8 cellular contexts compared by ENCODE assay signal in genomic region chr9:35111006-35111933, GRCh38. TPM values are rescaled to one million over a fixed set of nuclear protein-coding genes. Genes with fewer than 3 reads are reported as not detected.
DNase-seq lines count a peak whose midpoint lies in the region; ATAC-seq and FAIRE-seq lines count a peak whose summit lies in the region.

No MANE protein-coding gene starts in this region.

- peak; percentile 71 for ATAC-seq in GM21390 (IDR thresholded peaks at IDR 0.05; ENCODE audit: unreplicated experiment)

- FAIRE-seq in endometrium (lab: Jason Lieb, UNC): peak; percentile 31

- peak; percentile 96 for DNase-seq in COLO668 (lab: John Stamatoyannopoulos, UW; ENCODE audit: unreplicated experiment)
- peak in 75 of 76 experiments; percentile 36 to 99 (median 96) for DNase-seq in HUDEP-2 (lab: John Stamatoyannopoulos, UW; ENCODE audit: unreplicated experiment in 76 of 76)
- DNase-seq in NOMO-1 treated with dmso at 0.1 percent for 144 hours (lab: John Stamatoyannopoulos, UW; ENCODE audit: unreplicated experiment): peak; percentile 98
- peak; percentile 92 for DNase-seq in activated CD8-positive, alpha-beta memory T cell treated with anti-CD3 and anti-CD28 coated beads, Interleukin-2, amount 50 U/mL, for 24 hours (ENCODE audit: extremely low read depth)
- peak; percentile 99 for DNase-seq in mesenteric fat pad (ENCODE audit: low spot score)
- DNase-seq in stimulated activated CD8-positive, alpha-beta memory T cell treated with anti-CD3 and anti-CD28 coated beads, Interleukin-15, amount 100 ng/mL, for 1 hour (ENCODE audit: low read depth): peak; percentile 91

RNA-seq across cellular contexts. Expression of gene ATOSB, which starts 4.4 kb away (rescaled TPM):
- total RNA-seq in mesenteric fat pad: 27.7 TPM

RNA-seq across cellular contexts. Expression of gene STOML2, which starts 8.3 kb away (rescaled TPM):
- total RNA-seq in mesenteric fat pad: 95.4 TPM

RNA-seq across cellular contexts. Expression of gene PIGO, which starts 14.9 kb away (rescaled TPM):
- total RNA-seq in mesenteric fat pad: 15.2 TPM

RNA-seq across cellular contexts. Expression of gene FANCG, which starts 31.5 kb away (rescaled TPM):
- 11.3 TPM for total RNA-seq in mesenteric fat pad

RNA-seq across cellular contexts. Expression of gene VCP, which starts 38.8 kb away (rescaled TPM):
- total RNA-seq in mesenteric fat pad: 280 TPM

Comparison
In these comparisons a context has a peak if more than half of its experiments do, and no peak if none do; other contexts are left out.
1. Peak in every context shown above with its lines: DNase-seq and ATAC-seq.